Comparison of ENCODE assay signal across 16 cellular contexts in the genomic region with DNA sequence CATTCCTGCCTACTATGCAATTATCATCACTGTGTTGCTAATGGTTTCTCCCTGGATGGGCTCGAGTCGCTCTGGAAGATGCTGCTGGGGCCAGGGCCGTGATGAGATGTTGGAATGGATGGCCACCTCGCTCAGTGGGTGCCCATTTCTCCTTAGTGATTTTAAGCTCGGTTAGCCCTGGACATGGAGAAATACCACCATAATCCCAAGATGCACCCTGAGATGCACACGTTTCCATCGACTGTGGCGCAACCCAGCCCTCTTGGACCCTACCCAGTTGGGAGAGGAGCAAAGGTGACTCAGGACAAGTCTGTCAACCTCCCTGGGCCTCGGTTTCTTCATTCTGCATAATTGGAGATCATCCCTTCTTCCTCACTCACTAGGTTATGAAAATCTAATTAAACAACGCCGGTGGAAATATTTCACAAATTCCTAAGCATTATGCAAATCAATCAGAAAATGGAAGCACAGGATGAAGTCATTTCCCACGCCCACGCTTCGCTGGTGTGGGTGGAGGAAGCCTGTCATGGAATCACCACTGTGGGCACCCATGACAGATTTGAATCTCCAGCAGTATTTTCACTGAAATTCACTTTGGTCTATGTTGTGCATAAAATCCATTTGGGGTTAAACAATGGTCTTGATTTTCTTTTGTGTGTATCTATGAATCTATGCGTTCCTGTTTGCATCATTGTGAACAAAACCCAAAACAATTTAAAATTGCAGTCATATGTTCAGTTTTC.
A peak's percentile ranks its signal among the peaks of the same experiment; 100 is the strongest.
DNase-seq lines count a peak whose midpoint lies in the region; FAIRE-seq and TF ChIP-seq lines count a peak whose summit lies in the region.
"Had no signal": no experiment of that assay in that cellular context is flagged by ENCODE, and none has a peak within 500 bp of the region (broad histone marks: within the 10 kb centered on the region; RNA-seq: fewer than 3 reads in every experiment).

No MANE protein-coding gene starts in this region.

- no peaks in the 10 kb centered on the region for H3K4me1 ChIP-seq in mesodermal cell (ENCODE audit: control insufficient read depth, insufficient read depth, low read length, poor library complexity, severe bottlenecking)

- no peaks in the 10 kb centered on the region for H3K9me3 Mint-ChIP-seq in T-helper 2 cell treated with Interferon-gamma antibody and Interleukin-4, amounts not matched to agents 5 μg/mL and 100 μg/mL, for 36 hours

- 95 to 97% methylated on average over 7 to 10 of the region's 15 CpGs for WGBS in mesodermal cell (ENCODE audit: insufficient coverage in 2 of 2), 2 experiments

- no peak overlapping the region for H3K4me3 ChIP-seq in mesodermal cell (ENCODE audit: extremely low read depth, insufficient read depth, low read length, poor library complexity, severe bottlenecking)
- H3K4me3 ChIP-seq: thoracic aorta had no signal

- no peaks in the 10 kb centered on the region for H3K4me1 Mint-ChIP-seq in T-helper 2 cell treated with Interferon-gamma antibody and Interleukin-4, amounts not matched to agents 5 μg/mL and 100 μg/mL, for 36 hours (ENCODE audit: low read depth)

- H3K9me3 ChIP-seq in mesodermal cell (ENCODE audit: control insufficient read depth, low read length), result no peaks in the 10 kb centered on the region
- H3K9me3 ChIP-seq: thoracic aorta had no signal

- peaks cover 4% of the 10 kb centered on the region for H3K27me3 Mint-ChIP-seq in T-helper 2 cell treated with Interferon-gamma antibody and Interleukin-4, amounts not matched to agents 5 μg/mL and 100 μg/mL, for 36 hours (ENCODE audit: low read depth)

- H3K36me3 ChIP-seq in mesodermal cell (ENCODE audit: control insufficient read depth, insufficient read depth, low read length), result no peaks in the 10 kb centered on the region
- H3K36me3 ChIP-seq: brain microvascular endothelial cell, thoracic aorta had no signal

- no peak overlapping the region for H3K4me3 Mint-ChIP-seq in T-helper 2 cell treated with Interferon-gamma antibody and Interleukin-4, amounts not matched to agents 5 μg/mL and 100 μg/mL, for 36 hours

- peak overlapping the region; percentile 71 for H3K27ac ChIP-seq in mesodermal cell (ENCODE audit: low read depth, low read length, severe bottlenecking)
- H3K27ac ChIP-seq: brain microvascular endothelial cell, thoracic aorta had no signal

- DNase-seq in T-helper 2 cell treated with Interferon-gamma antibody and Interleukin-4, amounts not matched to agents 5 μg/mL and 100 μg/mL, for 36 hours (ENCODE audit: low spot score), result peak; percentile 57
- DNase-seq in activated T-cell treated with anti-CD3 and anti-CD28 coated beads for 48 hours (ENCODE audit: low read depth), result peak; percentile 71
- DNase-seq in stimulated activated CD4-positive, alpha-beta T cell treated with anti-CD3 and anti-CD28 coated beads, TNF-alpha, amount 100 ng/mL, for 48 hours (ENCODE audit: low read depth in 3 of 3), result peak; percentile 56 to 65 (median 62)
- no peak for DNase-seq in NCI-H2029 (lab: John Stamatoyannopoulos, UW)
- no peak for DNase-seq in SIG-M5 (lab: John Stamatoyannopoulos, UW)
- no peak for DNase-seq in COR-L47 (lab: John Stamatoyannopoulos, UW)
- no peak for DNase-seq in D721Med (ENCODE audit: insufficient read length, low spot score)
- DNase-seq: brain microvascular endothelial cell, DMS 273 treated with DMSO at 0.1 percent for 48 hours, NCI-H2171 treated with DMSO at 0.1 percent for 48 hours, posterior cingulate gyrus, SHP77, T1000 had no signal

- no peak for FAIRE-seq in D721Med (lab: Jason Lieb, UNC)
- FAIRE-seq: HepG2 had no signal

- TF ChIP-seq CTCF in D721Med (IDR thresholded peaks at IDR 0.05; ENCODE audit: insufficient read depth, missing control alignments), result no peak

- no peaks in the 10 kb centered on the region for H3K36me3 Mint-ChIP-seq in T-helper 2 cell treated with Interferon-gamma antibody and Interleukin-4, amounts not matched to agents 5 μg/mL and 100 μg/mL, for 36 hours (ENCODE audit: low read depth)

- no peak overlapping the region for H3K27ac Mint-ChIP-seq in T-helper 2 cell treated with Interferon-gamma antibody and Interleukin-4, amounts not matched to agents 5 μg/mL and 100 μg/mL, for 36 hours

Comparison
In these comparisons a context has a peak if more than half of its experiments do, and no peak if none do; other contexts are left out.
1. DNase-seq: peak in T-helper 2 cell treated with Interferon-gamma antibody and Interleukin-4, amounts not matched to agents 5 μg/mL and 100 μg/mL, for 36 hours (single experiment), activated T-cell treated with anti-CD3 and anti-CD28 coated beads for 48 hours (single experiment) and stimulated activated CD4-positive, alpha-beta T cell treated with anti-CD3 and anti-CD28 coated beads, TNF-alpha, amount 100 ng/mL, for 48 hours (3 of 3); none in NCI-H2029 (single experiment), SIG-M5 (single experiment), COR-L47 (single experiment) and D721Med (single experiment).